21 cellular contexts compared by ENCODE assay signal in the genomic region with DNA sequence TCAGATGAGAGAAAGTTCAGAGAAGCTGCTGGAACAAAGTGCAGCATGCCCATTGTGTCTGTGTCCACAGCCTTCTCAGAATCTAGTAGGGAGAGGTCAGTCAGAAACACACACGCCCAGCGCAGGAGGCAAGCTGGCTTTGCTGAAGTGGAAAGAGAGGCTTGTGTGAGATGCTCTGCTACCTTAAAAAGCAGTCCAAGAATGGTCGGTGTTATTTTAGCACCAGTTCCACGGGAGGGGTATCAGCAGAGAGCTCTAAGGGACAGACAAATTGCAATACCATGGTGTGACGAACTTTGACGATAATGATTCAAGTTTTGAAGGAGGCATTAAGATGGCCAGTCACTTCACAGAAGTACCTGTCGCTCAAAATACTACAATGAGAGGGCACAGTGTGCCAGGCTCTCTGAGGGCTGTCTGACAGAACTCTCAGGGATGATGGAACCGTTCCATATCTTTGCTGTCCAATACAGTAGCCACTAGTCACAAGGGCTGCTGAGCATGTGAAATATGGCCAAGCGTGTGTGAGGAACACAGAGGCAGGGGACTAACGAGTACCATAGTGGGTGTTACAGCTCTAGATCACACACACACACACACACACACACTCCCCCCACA.
"Had no signal": no experiment of that assay in that cellular context is flagged by ENCODE, and none has a peak within 500 bp of the region (broad histone marks: within the 10 kb centered on the region; RNA-seq: fewer than 3 reads in every experiment).

No MANE protein-coding gene starts in this region.

- H3K27me3 ChIP-seq: adrenal gland, MG63, Peyer's patch had no signal

- FAIRE-seq: TTC549 had no signal

- DNase-seq: activated B cell treated with CpG ODN at 0.5 μM for 24 hours; activated CD8-positive, alpha-beta memory T cell treated with anti-CD3 and anti-CD28 coated beads, Interleukin-2, amount 50 U/mL, for 4 hours; activated CD8-positive, alpha-beta T cell treated with anti-CD3 and anti-CD28 coated beads for 36 hours; activated naive CD4-positive, alpha-beta T cell treated with anti-CD3 and anti-CD28 coated beads, Interleukin-2, amount 50 U/mL, for 16 hours; activated naive CD8-positive, alpha-beta T cell treated with anti-CD3 and anti-CD28 coated beads, Interleukin-2, amount 10 ng/mL, durations not matched to agents 7 days and 5 days; activated T-cell treated with anti-CD3 and anti-CD28 coated beads, Interleukin-2, amount 50 U/mL, for 72 hours; adrenal gland; anterior cingulate cortex; MG63; MV-4-11; NCI-H1092 treated with DMSO at 0.1 percent for 48 hours; NCI-H1417 treated with DMSO at 0.1 percent for 48 hours; NCI-H187; NCI-H2081; NCI-H524; Peyer's patch; SHP77 treated with DMSO at 0.1 percent for 48 hours; T-helper 17 cell; T1000 had no signal

- H3K27ac ChIP-seq: adrenal gland, Peyer's patch, RWPE1 had no signal

- H3K36me3 ChIP-seq: adrenal gland, MG63, Peyer's patch had no signal

- H3K4me3 ChIP-seq: adrenal gland, MG63, Peyer's patch had no signal

- ATAC-seq: activated CD8-positive, alpha-beta T cell treated with anti-CD3 and anti-CD28 coated beads for 36 hours; activated T-cell treated with anti-CD3 and anti-CD28 coated beads, Interleukin-2, amount 50 U/mL, for 72 hours; T-helper 17 cell had no signal

- H3K4me1 ChIP-seq: adrenal gland, Peyer's patch had no signal

- H3K9me3 ChIP-seq: adrenal gland, MG63, Peyer's patch had no signal
